ENCODE assay signal across 21 cellular contexts in genomic region chrX:122422547-122422946, GRCh38.
"Had no signal": no experiment of that assay in that cellular context is flagged by ENCODE, and none has a peak within 500 bp of the region (broad histone marks: within the 10 kb centered on the region; RNA-seq: fewer than 3 reads in every experiment).

No MANE protein-coding gene starts in this region.

- H3K9me3 ChIP-seq: esophagus muscularis mucosa, neutrophil, pancreas, thyroid gland had no signal

- H3K36me3 Mint-ChIP-seq: natural killer cell; stimulated activated effector memory CD8-positive, alpha-beta T cell treated with anti-CD3 and anti-CD28 coated beads, Interleukin-12 subunit alpha, Interleukin-12 subunit beta, amount 100 ng/mL, for 72 hours had no signal

- ATAC-seq: natural killer cell; pancreas; sciatic nerve; stimulated activated effector memory CD8-positive, alpha-beta T cell treated with anti-CD3 and anti-CD28 coated beads, Interleukin-12 subunit alpha, Interleukin-12 subunit beta, amount 100 ng/mL, for 72 hours had no signal

- H3K36me3 ChIP-seq: cardiac muscle cell, esophagus muscularis mucosa, neutrophil, pancreas, stomach, thyroid gland had no signal

- H3K4me2 ChIP-seq: smooth muscle cell had no signal

- DNase-seq: dermis blood vessel endothelial cell; effector memory CD4-positive, alpha-beta T cell; head of caudate nucleus; hippocampal formation; natural killer cell; pancreas; retina; stimulated activated CD4-positive, alpha-beta T cell treated with anti-CD3 and anti-CD28 coated beads, Interleukin-12 subunit alpha, Interleukin-12 subunit beta, amount 100 ng/mL, for 4 hours; stimulated activated CD4-positive, alpha-beta T cell treated with anti-CD3 and anti-CD28 coated beads, Interleukin-1b, Interleukin-23, amount 100 ng/mL, for 48 hours; stimulated activated CD4-positive, alpha-beta T cell treated with anti-CD3 and anti-CD28 coated beads, Interleukin-4, amount 100 ng/mL, for 24 hours; stimulated activated naive CD4-positive, alpha-beta T cell treated with Interleukin-2 at 50 U/mL for 16 hours; stomach; thyroid gland; trophoblast cell had no signal

- H3K4me3 ChIP-seq: cardiac muscle cell, coronary artery, esophagus muscularis mucosa, pancreas, smooth muscle cell, stomach, thyroid gland had no signal

- H3K4me1 ChIP-seq: esophagus muscularis mucosa, pancreas, stomach, thyroid gland had no signal

- H3K4me3 Mint-ChIP-seq: natural killer cell; stimulated activated effector memory CD8-positive, alpha-beta T cell treated with anti-CD3 and anti-CD28 coated beads, Interleukin-12 subunit alpha, Interleukin-12 subunit beta, amount 100 ng/mL, for 72 hours had no signal

- H3K4me1 Mint-ChIP-seq: natural killer cell; stimulated activated effector memory CD8-positive, alpha-beta T cell treated with anti-CD3 and anti-CD28 coated beads, Interleukin-12 subunit alpha, Interleukin-12 subunit beta, amount 100 ng/mL, for 72 hours had no signal

- H3K27ac ChIP-seq: cardiac muscle cell, coronary artery, esophagus muscularis mucosa, neutrophil, pancreas, stomach, thyroid gland had no signal

- H3K27me3 ChIP-seq: cardiac muscle cell, esophagus muscularis mucosa, neutrophil, pancreas, stomach, thyroid gland had no signal

- H3K9me3 Mint-ChIP-seq: stimulated activated effector memory CD8-positive, alpha-beta T cell treated with anti-CD3 and anti-CD28 coated beads, Interleukin-12 subunit alpha, Interleukin-12 subunit beta, amount 100 ng/mL, for 72 hours had no signal

- H3K27ac Mint-ChIP-seq: natural killer cell; stimulated activated effector memory CD8-positive, alpha-beta T cell treated with anti-CD3 and anti-CD28 coated beads, Interleukin-12 subunit alpha, Interleukin-12 subunit beta, amount 100 ng/mL, for 72 hours had no signal
